Comparison of ENCODE assay signal across 13 cellular contexts in the genomic region with DNA sequence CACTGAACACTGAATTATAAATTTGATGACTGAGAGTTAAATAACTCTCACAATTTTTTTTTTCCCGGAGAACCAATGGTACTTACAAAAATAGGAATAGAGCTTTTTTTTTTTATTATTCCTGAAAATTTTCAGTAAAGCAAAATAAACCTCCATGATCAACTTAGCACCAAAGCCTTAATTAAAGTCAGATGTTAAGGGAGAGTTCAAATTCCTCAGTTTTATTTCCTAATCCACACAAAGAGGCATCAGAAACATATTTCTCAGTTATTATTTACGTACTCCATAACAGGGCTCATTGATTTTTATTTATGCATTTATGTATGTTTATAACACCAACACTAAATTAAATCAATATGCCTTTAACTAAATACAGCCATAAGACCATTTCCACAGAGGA. TPM values are rescaled to one million over a fixed set of nuclear protein-coding genes. Genes with fewer than 3 reads are reported as not detected.
DNase-seq lines count a peak whose midpoint lies in the region; FAIRE-seq and TF ChIP-seq lines count a peak whose summit lies in the region.
"Had no signal": no experiment of that assay in that cellular context is flagged by ENCODE, and none has a peak within 500 bp of the region (broad histone marks: within the 10 kb centered on the region; RNA-seq: fewer than 3 reads in every experiment).

No MANE protein-coding gene starts in this region.

- peak; percentile 76 for FAIRE-seq in endometrium (lab: Jason Lieb, UNC)
- FAIRE-seq: A204.1, GM12891 had no signal

- H3K4me3 Mint-ChIP-seq in neural progenitor cell: no peak overlapping the region
- H3K4me3 Mint-ChIP-seq in HFFc6: no peak overlapping the region
- H3K4me3 Mint-ChIP-seq: CD4-positive, alpha-beta memory T cell had no signal

- H3K27me3 Mint-ChIP-seq in neural progenitor cell (ENCODE audit: insufficient read depth, low read depth) (no peaks in the 10 kb centered on the region), HFFc6 (ENCODE audit: insufficient read depth) (no peaks in the 10 kb centered on the region)

- no peaks in the 10 kb centered on the region for H3K9me2 ChIP-seq in GM23248 (ENCODE audit: insufficient read depth)
- H3K9me2 ChIP-seq in hepatocyte (replicated peaks; ENCODE audit: insufficient read depth): no peaks in the 10 kb centered on the region

- no peaks in the 10 kb centered on the region for H3K36me3 Mint-ChIP-seq in neural progenitor cell
- H3K36me3 Mint-ChIP-seq in HFFc6 (ENCODE audit: low read depth): no peaks in the 10 kb centered on the region
- H3K36me3 Mint-ChIP-seq: CD4-positive, alpha-beta memory T cell had no signal

- H2AFZ ChIP-seq in GM23248: no peak overlapping the region
- no peak overlapping the region for H2AFZ ChIP-seq in neural progenitor cell (replicated peaks)
- H2AFZ ChIP-seq in hepatocyte: no peak overlapping the region

- H3K27me3 ChIP-seq in GM23248 (replicated peaks; ENCODE audit: insufficient read depth) (no peaks in the 10 kb centered on the region), neural progenitor cell (no peaks in the 10 kb centered on the region), hepatocyte (no peaks in the 10 kb centered on the region)
- H3K27me3 ChIP-seq: BE2C had no signal

- peaks cover 17% of the 10 kb centered on the region for H3K4me1 Mint-ChIP-seq in neural progenitor cell
- no peaks in the 10 kb centered on the region for H3K4me1 Mint-ChIP-seq in HFFc6 (ENCODE audit: low read depth)
- H3K4me1 Mint-ChIP-seq: CD4-positive, alpha-beta memory T cell had no signal

- H3K36me3 ChIP-seq in GM23248 (ENCODE audit: low read depth): no peaks in the 10 kb centered on the region
- H3K36me3 ChIP-seq in neural progenitor cell: no peaks in the 10 kb centered on the region
- H3K36me3 ChIP-seq in hepatocyte (replicated peaks; ENCODE audit: insufficient read depth, low read depth): no peaks in the 10 kb centered on the region

- DNase-seq in GM23248: peak; percentile 39
- peak; percentile 6 for DNase-seq in fibroblast of the conjunctiva (ENCODE audit: low read depth)
- no peak for DNase-seq in neural progenitor cell (ENCODE audit: low spot score)
- no peak for DNase-seq in NCI-H2029 treated with DMSO at 0.1 percent for 48 hours (lab: John Stamatoyannopoulos, UW)
- no peak for DNase-seq in HFFc6
- no peak for DNase-seq in hepatocyte (ENCODE audit: low spot score)
- DNase-seq: BE2C; CD4-positive, alpha-beta memory T cell; DMS79 had no signal

- TF ChIP-seq CTCF in neural progenitor cell (IDR thresholded peaks at IDR 0.05) (no peak), HFFc6 (IDR thresholded peaks at IDR 0.05) (no peak), hepatocyte (IDR thresholded peaks at IDR 0.05; ENCODE audit: poor library complexity) (no peak)

- H3K79me2 ChIP-seq in GM23248 (ENCODE audit: insufficient read depth): no peaks in the 10 kb centered on the region
- H3K79me2 ChIP-seq in neural progenitor cell (ENCODE audit: low read depth): no peaks in the 10 kb centered on the region
- H3K79me2 ChIP-seq in hepatocyte: no peaks in the 10 kb centered on the region

- H3K27ac Mint-ChIP-seq in neural progenitor cell (peak overlapping the region; percentile 39), HFFc6 (no peak overlapping the region)
- H3K27ac Mint-ChIP-seq: CD4-positive, alpha-beta memory T cell had no signal

- H4K20me1 ChIP-seq in GM23248 (ENCODE audit: insufficient read depth): no peaks in the 10 kb centered on the region
- H4K20me1 ChIP-seq in neural progenitor cell (ENCODE audit: low read depth): no peaks in the 10 kb centered on the region
- H4K20me1 ChIP-seq in hepatocyte (ENCODE audit: insufficient read depth, poor library complexity, severe bottlenecking): no peaks in the 10 kb centered on the region

- H3K4me3 ChIP-seq in GM23248 (no peak overlapping the region), neural progenitor cell (no peak overlapping the region), hepatocyte (no peak overlapping the region)

- 2 to 3% methylated on average over 2 of the region's 2 CpGs for WGBS in GM23248 (ENCODE audit: low coverage in 1 of 2, low lambda C conversion rate in 2 of 2, missing lambda C conversion rate in 2 of 2), 2 experiments
- WGBS in hepatocyte (ENCODE audit: low lambda C conversion rate, missing lambda C conversion rate): 58% methylated on average over 2 of the region's 2 CpGs

- H3F3A ChIP-seq in GM23248 (ENCODE audit: insufficient read depth): no peaks in the 10 kb centered on the region
- H3F3A ChIP-seq in neural progenitor cell (ENCODE audit: low read depth): no peaks in the 10 kb centered on the region

- H3K4me2 ChIP-seq in GM23248 (ENCODE audit: unreplicated experiment): peak overlapping the region; percentile 9
- no peak overlapping the region for H3K4me2 ChIP-seq in neural progenitor cell
- no peak overlapping the region for H3K4me2 ChIP-seq in hepatocyte

- H3K9me3 ChIP-seq in GM23248 (ENCODE audit: low read depth) (no peaks in the 10 kb centered on the region), neural progenitor cell (ENCODE audit: low read depth) (no peaks in the 10 kb centered on the region), hepatocyte (ENCODE audit: low read depth) (no peaks in the 10 kb centered on the region)
- H3K9me3 ChIP-seq: BE2C had no signal

- in situ Hi-C loops in GM23248 (cut with MboI): no loop called here

- H3K9me3 Mint-ChIP-seq in neural progenitor cell: no peaks in the 10 kb centered on the region
- no peaks in the 10 kb centered on the region for H3K9me3 Mint-ChIP-seq in HFFc6
- H3K9me3 Mint-ChIP-seq: CD4-positive, alpha-beta memory T cell had no signal

- no peak overlapping the region for H3K9ac ChIP-seq in GM23248
- no peak overlapping the region for H3K9ac ChIP-seq in neural progenitor cell

- H3K27ac ChIP-seq in GM23248 (no peak overlapping the region), neural progenitor cell (no peak overlapping the region), hepatocyte (no peak overlapping the region)
- H3K27ac ChIP-seq: C4-2B had no signal

- H3K4me1 ChIP-seq in GM23248 (ENCODE audit: insufficient read depth) (peaks cover 10% of the 10 kb centered on the region; the same call in 1 of the 2 replicates), neural progenitor cell (peaks cover 17% of the 10 kb centered on the region), hepatocyte (ENCODE audit: insufficient read depth) (no peaks in the 10 kb centered on the region)

RNA-seq across cellular contexts. Expression of a gene that starts 55.5 kb away (rescaled TPM):
- not detected in 2 replicates for total RNA-seq in GM23248 (2014; rRNA removed; shearing (Covaris generic))
- polyA plus RNA-seq in GM23248 (2016; fragmentation: Nextera tagmentation; extraction: Ambion mirVana): not detected in 2 replicates
- total RNA-seq in neural progenitor cell (ENCODE audit: low replicate concordance): 0.19 and 0.56 TPM in 2 replicates
- under 1 TPM in 2 of 6 experiments, not detected in 4; 0.05 to 0.19 TPM for total RNA-seq in HFFc6 (2021; fragmentation: NEBNext Ultra II Directional; extraction: Animal tissue kit (Norgen Biotek cat#: 25700))
- 0.17 TPM in 1 of 2 replicates, not detected in the other for total RNA-seq in hepatocyte
- 0.22 TPM in 1 of 2 replicates, not detected in the other for polyA plus RNA-seq in hepatocyte
- total RNA-seq: CD4-positive, alpha-beta memory T cell had no signal
- polyA plus RNA-seq: CD4-positive, alpha-beta memory T cell had no signal

Comparison
In these comparisons a context has a peak if more than half of its experiments do, and no peak if none do; other contexts are left out.
1. DNase-seq: peak in GM23248 (single experiment) and fibroblast of the conjunctiva (single experiment); none in neural progenitor cell (single experiment), NCI-H2029 treated with DMSO at 0.1 percent for 48 hours (single experiment), HFFc6 (single experiment) and hepatocyte (single experiment).